Comparison of ENCODE assay signal across 18 cellular contexts in genomic region chr7:24733414-24734060, GRCh38. TPM values are rescaled to one million over a fixed set of nuclear protein-coding genes. Genes with fewer than 3 reads are reported as not detected.
A peak's percentile ranks its signal among the peaks of the same experiment; 100 is the strongest.
DNase-seq lines count a peak whose midpoint lies in the region; ATAC-seq, FAIRE-seq and TF ChIP-seq lines count a peak whose summit lies in the region.
"Had no signal": no experiment of that assay in that cellular context is flagged by ENCODE, and none has a peak within 500 bp of the region (broad histone marks: within the 10 kb centered on the region; RNA-seq: fewer than 3 reads in every experiment).

No MANE protein-coding gene starts in this region.

- peak overlapping the region; percentile 47 for H3K4me2 ChIP-seq in A549

- POLR2A ChIA-PET in A549 (lab: Yijun Ruan, JAX), result no interaction called here

- peak in 1 of 2 experiments; percentile 12; a peak in 2 of 6 replicates for ATAC-seq in A549
- peak; percentile 32 for ATAC-seq in GM19023 (IDR thresholded peaks at IDR 0.05; ENCODE audit: unreplicated experiment)
- peak; percentile 11 for ATAC-seq in HG02938 (IDR thresholded peaks at IDR 0.05; ENCODE audit: unreplicated experiment)

- peaks cover 11% of the 10 kb centered on the region; the same call in 2 of the 3 replicates for H3K9me3 ChIP-seq in A549

- H3K27ac ChIP-seq in A549, result peak overlapping the region; percentile 86 to 89
- H3K27ac ChIP-seq in epithelial cell of prostate, result peak overlapping the region; percentile 62
- H3K27ac ChIP-seq: suprapubic skin had no signal

- DNase-seq in A549 (ENCODE audit: low read depth in 1 of 2, low spot score in 1 of 2) (no peak), epithelial cell of prostate (ENCODE audit: low read depth, low spot score) (no peak), HK-2 (ENCODE audit: unreplicated experiment) (no peak), NCI-H524 (lab: John Stamatoyannopoulos, UW) (no peak), HTR-8/SVneo (ENCODE audit: insufficient read length, low spot score) (no peak), KBM-7 (no peak)
- DNase-seq: activated CD4-positive, alpha-beta T cell treated with anti-CD3 and anti-CD28 coated beads for 4 hours; activated T-cell treated with anti-CD3 and anti-CD28 coated beads, Interleukin-2, amount 50 U/mL, for 48 hours; caudate nucleus; COR-L47; foreskin melanocyte; NCI-H1436; retina had no signal

- no peak overlapping the region for H3K4me3 ChIP-seq in A549
- H3K4me3 ChIP-seq: K562, lung, suprapubic skin had no signal

- FAIRE-seq in A549 (lab: Jason Lieb, UNC), result no peak
- FAIRE-seq in HTR-8/SVneo (lab: Jason Lieb, UNC), result no peak
- FAIRE-seq: K562 had no signal

- TF ChIP-seq RAD21 in A549 (conservative IDR thresholded peaks at IDR 0.05 in 1 of 2, IDR thresholded peaks at IDR 0.05 in 1 of 2), result no peak

- no peak for TF ChIP-seq POLR2A in A549 (IDR thresholded peaks at IDR 0.05; ENCODE audit: low read length)

- H3K4me1 ChIP-seq in A549, result peaks cover 42% of the 10 kb centered on the region

- 20% methylated on average over 1 of the region's 2 CpGs for WGBS in A549 (ENCODE audit: missing lambda C conversion rate)

- TF ChIP-seq EP300 in A549 (IDR thresholded peaks at IDR 0.05), result no peak

- TF ChIP-seq CTCF in A549 (IDR thresholded peaks at IDR 0.05), result no peak

- CTCF ChIA-PET in A549 (lab: Yijun Ruan, JAX), result interaction anchor here (0.5 to 2.5 kb wide), 3 partner anchors 8 to 135 kb away, joined by 3 to 14 read pairs (median 5); no protein-coding TSS in a partner anchor

- in situ Hi-C loops in KBM-7 (cut with MboI; ENCODE audit: low pct_unique_long_range_greater_than_20kb, low sequenced_read_pairs), result no loop called here

TF ChIP-seq in A549, 52 proteins besides CTCF, POLR2A, EP300 and RAD21:
- no peak for TF ChIP-seq MAFK (IDR thresholded peaks at IDR 0.05; ENCODE audit: partially characterized antibody)
- no peak for TF ChIP-seq HMGXB4 (CRISPR knock-in tag; IDR thresholded peaks at IDR 0.05; ENCODE audit: borderline replicate concordance)
TF ChIP-seq in A549: peak in this region for 0.

RNA-seq across cellular contexts. Expression of gene GSDME, which starts 23.7 kb away (rescaled TPM):
- polyA plus RNA-seq in A549 (2011; rRNA removed) (55.9 and 57.5 TPM in 2 replicates), A549 (2017; fragmentation: RNase III; extraction: RNeasy Plus Mini Kit Qiagen cat#74134 plus additional on column Dnase treatment) (50.9 to 51.9 TPM (median 51.0 TPM) in 3 replicates)
- polyA plus RNA-seq in A549 (2012; cell fraction: cytosol; rRNA removed), result 42.9 and 48.2 TPM in 2 replicates
- polyA plus RNA-seq in A549 (2012; cell fraction: nucleus; rRNA removed), result 40.3 and 55.3 TPM in 2 replicates
- 45.3 and 48.9 TPM in 2 replicates for polyA minus RNA-seq in A549 (2011; rRNA and poly(A)+ RNA removed)
